In genomic region chr5:33530183-33530962, GRCh38 we compare ENCODE assay signal across 23 cellular contexts.
DNase-seq lines count a peak whose midpoint lies in the region; ATAC-seq and TF ChIP-seq lines count a peak whose summit lies in the region.
"Had no signal": no experiment of that assay in that cellular context is flagged by ENCODE, and none has a peak within 500 bp of the region (broad histone marks: within the 10 kb centered on the region; RNA-seq: fewer than 3 reads in every experiment).

No MANE protein-coding gene starts in this region.

- H3K27ac ChIP-seq in Karpas-422 (ENCODE audit: low read length): no peak overlapping the region
- H3K27ac ChIP-seq in PC-3 (ENCODE audit: low read length): no peak overlapping the region
- H3K27ac ChIP-seq: C4-2B, uterus had no signal

- BruUV-seq in PC-3 (replicated peaks; lab: Mats Ljungman, UMichigan): no TSS peak

- peak; percentile 9 for TF ChIP-seq CTCF in choroid plexus epithelial cell (conservative IDR thresholded peaks at IDR 0.05; ENCODE audit: low read depth, low read length)
- no peak for TF ChIP-seq CTCF in PC-3 (conservative IDR thresholded peaks at IDR 0.05; ENCODE audit: low read depth, low read length)

- H3F3A ChIP-seq in PC-3 (ENCODE audit: low read length, unreplicated experiment): no peaks in the 10 kb centered on the region

- CTCF ChIA-PET in PC-3 (lab: Charles Lee): no interaction called here

- H3K79me2 ChIP-seq in Karpas-422 (ENCODE audit: low read length) (no peaks in the 10 kb centered on the region), PC-3 (ENCODE audit: low read length) (no peaks in the 10 kb centered on the region)

- no peaks in the 10 kb centered on the region for H3K36me3 Mint-ChIP-seq in stimulated activated effector memory CD8-positive, alpha-beta T cell treated with anti-CD3 and anti-CD28 coated beads, Interleukin-12 subunit alpha, Interleukin-12 subunit beta, amount 100 ng/mL, for 72 hours
- H3K36me3 Mint-ChIP-seq: activated naive CD4-positive, alpha-beta T cell treated with anti-CD3 and anti-CD28 coated beads, Interleukin-2, amount 50 U/mL, for 24 hours; memory B cell; natural killer cell had no signal

- POLR2A ChIA-PET in PC-3 (lab: Charles Lee; ENCODE audit: unreplicated experiment): no interaction called here

- H3K9me3 ChIP-seq in Karpas-422 (ENCODE audit: low read length) (no peaks in the 10 kb centered on the region), PC-3 (ENCODE audit: low read length) (no peaks in the 10 kb centered on the region)
- H3K9me3 ChIP-seq: uterus had no signal

- no peak overlapping the region for H3K4me3 ChIP-seq in Karpas-422 (ENCODE audit: low read length)
- no peak overlapping the region for H3K4me3 ChIP-seq in choroid plexus epithelial cell (ENCODE audit: low read depth, low read length)
- H3K4me3 ChIP-seq in PC-3 (ENCODE audit: low read length): no peak overlapping the region
- H3K4me3 ChIP-seq: uterus had no signal

- peak; percentile 62 for ATAC-seq in Right ventricle myocardium inferior
- ATAC-seq in Right ventricle myocardium superior (ENCODE audit: poor library complexity): no peak
- ATAC-seq in stimulated activated effector memory CD8-positive, alpha-beta T cell treated with anti-CD3 and anti-CD28 coated beads, Interleukin-12 subunit alpha, Interleukin-12 subunit beta, amount 100 ng/mL, for 72 hours: peak; percentile 20
- ATAC-seq in HG02759 (IDR thresholded peaks at IDR 0.05; ENCODE audit: unreplicated experiment): no peak
- no peak for ATAC-seq in GM21528 (IDR thresholded peaks at IDR 0.05; ENCODE audit: low FRiP score, unreplicated experiment)
- no peak for ATAC-seq in PC-3
- ATAC-seq: natural killer cell had no signal

- DNase-seq in Right ventricle myocardium inferior (ENCODE audit: missing footprints) (no peak), Right ventricle myocardium superior (no peak), Karpas-422 (peak; percentile 59), choroid plexus epithelial cell (ENCODE audit: low read depth) (no peak), PC-3 (no peak)
- DNase-seq in stimulated activated effector memory CD8-positive, alpha-beta T cell treated with anti-CD3 and anti-CD28 coated beads, Interleukin-12 subunit alpha, Interleukin-12 subunit beta, amount 100 ng/mL, for 72 hours (ENCODE audit: low spot score in 2 of 2): no peak
- DNase-seq: activated CD4-positive, CD25-positive, alpha-beta regulatory T cell; activated CD8-positive, alpha-beta memory T cell treated with anti-CD3 and anti-CD28 coated beads for 24 hours; activated T-cell treated with anti-CD3 and anti-CD28 coated beads, Interleukin-2, amount 50 U/mL, for 48 hours; cortex of kidney; foreskin fibroblast; hypothalamus; natural killer cell; NCI-H524; OCI-M1; posterior cingulate gyrus; stimulated activated CD4-positive, alpha-beta T cell treated with anti-CD3 and anti-CD28 coated beads, Interleukin-2, amount 100 ng/mL, for 24 hours; uterus had no signal

- H3K9me2 ChIP-seq in Karpas-422 (replicated peaks; ENCODE audit: insufficient read depth, low read length) (no peaks in the 10 kb centered on the region), PC-3 (replicated peaks; ENCODE audit: low read length) (no peaks in the 10 kb centered on the region)

- H3K9ac ChIP-seq in Karpas-422 (ENCODE audit: low read length): no peak overlapping the region
- no peak overlapping the region for H3K9ac ChIP-seq in PC-3 (ENCODE audit: low read length)

- H3K4me2 ChIP-seq in Karpas-422 (ENCODE audit: low read depth, low read length, poor library complexity, severe bottlenecking): no peak overlapping the region
- no peak overlapping the region for H3K4me2 ChIP-seq in PC-3 (ENCODE audit: low read length)

- H3K4me3 Mint-ChIP-seq in stimulated activated effector memory CD8-positive, alpha-beta T cell treated with anti-CD3 and anti-CD28 coated beads, Interleukin-12 subunit alpha, Interleukin-12 subunit beta, amount 100 ng/mL, for 72 hours: no peak overlapping the region
- H3K4me3 Mint-ChIP-seq: activated naive CD4-positive, alpha-beta T cell treated with anti-CD3 and anti-CD28 coated beads, Interleukin-2, amount 50 U/mL, for 24 hours; memory B cell; natural killer cell had no signal

- H3K9me3 Mint-ChIP-seq in stimulated activated effector memory CD8-positive, alpha-beta T cell treated with anti-CD3 and anti-CD28 coated beads, Interleukin-12 subunit alpha, Interleukin-12 subunit beta, amount 100 ng/mL, for 72 hours: peaks cover under 1% of the 10 kb centered on the region
- H3K9me3 Mint-ChIP-seq: activated naive CD4-positive, alpha-beta T cell treated with anti-CD3 and anti-CD28 coated beads, Interleukin-2, amount 50 U/mL, for 24 hours; memory B cell had no signal

- no peaks in the 10 kb centered on the region for H3K36me3 ChIP-seq in Karpas-422 (ENCODE audit: insufficient read depth, low read length)
- no peaks in the 10 kb centered on the region for H3K36me3 ChIP-seq in PC-3 (ENCODE audit: low read depth, low read length)
- H3K36me3 ChIP-seq: uterus had no signal

- H4K20me1 ChIP-seq in Karpas-422 (ENCODE audit: insufficient read depth, low read depth, low read length) (no peaks in the 10 kb centered on the region), PC-3 (ENCODE audit: low read length) (no peaks in the 10 kb centered on the region)

- no peaks in the 10 kb centered on the region for H3K4me1 Mint-ChIP-seq in stimulated activated effector memory CD8-positive, alpha-beta T cell treated with anti-CD3 and anti-CD28 coated beads, Interleukin-12 subunit alpha, Interleukin-12 subunit beta, amount 100 ng/mL, for 72 hours
- H3K4me1 Mint-ChIP-seq: activated naive CD4-positive, alpha-beta T cell treated with anti-CD3 and anti-CD28 coated beads, Interleukin-2, amount 50 U/mL, for 24 hours; memory B cell; natural killer cell had no signal

- no peaks in the 10 kb centered on the region for H3K27me3 ChIP-seq in Karpas-422 (ENCODE audit: low read length)
- no peaks in the 10 kb centered on the region for H3K27me3 ChIP-seq in PC-3 (ENCODE audit: low read length)
- H3K27me3 ChIP-seq: uterus had no signal

- H2AFZ ChIP-seq in Karpas-422 (ENCODE audit: low read length): no peak overlapping the region
- no peak overlapping the region for H2AFZ ChIP-seq in PC-3 (ENCODE audit: low read length)

- H3K27ac Mint-ChIP-seq in stimulated activated effector memory CD8-positive, alpha-beta T cell treated with anti-CD3 and anti-CD28 coated beads, Interleukin-12 subunit alpha, Interleukin-12 subunit beta, amount 100 ng/mL, for 72 hours: no peak overlapping the region
- H3K27ac Mint-ChIP-seq: activated naive CD4-positive, alpha-beta T cell treated with anti-CD3 and anti-CD28 coated beads, Interleukin-2, amount 50 U/mL, for 24 hours; memory B cell; natural killer cell had no signal

- intact Hi-C loops in Right ventricle myocardium inferior (cut with DNase I): no loop called here
- intact Hi-C loops in Right ventricle myocardium superior (cut with DNase I): no loop called here
- intact Hi-C loops in PC-3 (cut with micrococcal nuclease): no loop called here

- H3K4me1 ChIP-seq in Karpas-422 (ENCODE audit: low read length): no peaks in the 10 kb centered on the region
- no peaks in the 10 kb centered on the region for H3K4me1 ChIP-seq in PC-3 (ENCODE audit: insufficient read depth, low read length)
- H3K4me1 ChIP-seq: uterus had no signal

Comparison
In these comparisons a context has a peak if more than half of its experiments do, and no peak if none do; other contexts are left out.
1. ATAC-seq: peak in Right ventricle myocardium inferior (single experiment) and stimulated activated effector memory CD8-positive, alpha-beta T cell treated with anti-CD3 and anti-CD28 coated beads, Interleukin-12 subunit alpha, Interleukin-12 subunit beta, amount 100 ng/mL, for 72 hours (single experiment); none in Right ventricle myocardium superior (single experiment), HG02759 (single experiment), GM21528 (single experiment) and PC-3 (single experiment).